18 cellular contexts compared by ENCODE assay signal in genomic region chr4:125334936-125335335, GRCh38. TPM values are rescaled to one million over a fixed set of nuclear protein-coding genes. Genes with fewer than 3 reads are reported as not detected.
DNase-seq lines count a peak whose midpoint lies in the region; ATAC-seq, FAIRE-seq and TF ChIP-seq lines count a peak whose summit lies in the region.
"Had no signal": no experiment of that assay in that cellular context is flagged by ENCODE, and none has a peak within 500 bp of the region (broad histone marks: within the 10 kb centered on the region; RNA-seq: fewer than 3 reads in every experiment).

No MANE protein-coding gene starts in this region.

- H3K4me1 ChIP-seq in kidney (ENCODE audit: control insufficient read depth in 1 of 2, insufficient read depth in 1 of 2, low read depth in 1 of 2, low read length in 2 of 2) (no peaks in the 10 kb centered on the region), aorta (ENCODE audit: control insufficient read depth in 1 of 2, insufficient read depth in 2 of 2, low read length in 2 of 2) (peaks cover 3 to 13% of the 10 kb centered on the region in 2 donors)
- H3K4me1 ChIP-seq: BLaER1 had no signal

- intact Hi-C loops in left ventricle myocardium superior (cut with micrococcal nuclease) (no loop called here), Right ventricle myocardium superior (cut with DNase I) (no loop called here), kidney (cut with DNase I) (no loop called here), aorta (cut with DNase I) (no loop called here)

- TF ChIP-seq CTCF in kidney (IDR thresholded peaks at IDR 0.05; ENCODE audit: borderline replicate concordance, extremely low read depth, insufficient read depth), result no peak

- H3K4me3 ChIP-seq in kidney (ENCODE audit: low read length in 2 of 2) (no peak overlapping the region), aorta (ENCODE audit: low read length in 2 of 2) (no peak overlapping the region)
- H3K4me3 ChIP-seq: BLaER1, GM12878 had no signal

- ATAC-seq in left ventricle myocardium superior (peak; percentile 55), Right ventricle myocardium superior (ENCODE audit: poor library complexity) (no peak), GM21360 (IDR thresholded peaks at IDR 0.05; ENCODE audit: unreplicated experiment) (no peak), aorta (ENCODE audit: low FRiP score) (no peak)
- ATAC-seq: GM12878 had no signal

- WGBS in aorta, 2 donors, result 71 to 84% methylated on average over 1 of the region's 1 CpG

- DNase-seq in left ventricle myocardium superior (no peak), Right ventricle myocardium superior (no peak), dermis microvascular lymphatic vessel endothelial cell (ENCODE audit: low read depth in 2 of 2) (peak; percentile 66 to 84), kidney (no peak), cerebellum (ENCODE audit: low spot score) (no peak), aorta (no peak)
- DNase-seq: CD4-positive, alpha-beta memory T cell; DMS153; KBM-7; NCI-H1694 treated with DMSO at 0.1 percent for 48 hours; NCI-H2107; NCI-H226; NCI-H524 treated with DMSO at 0.1 percent for 48 hours; SIG-M5 had no signal

- no peak overlapping the region for H3K9ac ChIP-seq in kidney (ENCODE audit: low read length in 2 of 2)
- H3K9ac ChIP-seq: BLaER1 had no signal

- H3K27me3 ChIP-seq in aorta (ENCODE audit: control insufficient read depth in 1 of 2, insufficient read depth in 2 of 2, low read length in 1 of 2), result no peaks in the 10 kb centered on the region
- H3K27me3 ChIP-seq: BLaER1 had no signal

- H3K9me3 ChIP-seq in kidney (ENCODE audit: control insufficient read depth in 1 of 2, low read length in 2 of 2) (no peaks in the 10 kb centered on the region), aorta (ENCODE audit: control insufficient read depth, low read length) (no peaks in the 10 kb centered on the region)
- H3K9me3 ChIP-seq: BLaER1 had no signal

- FAIRE-seq in kidney (lab: Jason Lieb, UNC), result peak; percentile 67
- FAIRE-seq: GM12878, H54 had no signal

- no peaks in the 10 kb centered on the region for H3K36me3 ChIP-seq in kidney (ENCODE audit: control insufficient read depth in 1 of 2, insufficient read depth in 2 of 2, low read length in 2 of 2)
- H3K36me3 ChIP-seq in aorta (ENCODE audit: control insufficient read depth in 1 of 2, insufficient read depth in 2 of 2, low read length in 1 of 2), result no peaks in the 10 kb centered on the region
- H3K36me3 ChIP-seq: BLaER1 had no signal

- H3K27ac ChIP-seq in kidney (ENCODE audit: low read depth in 2 of 2, low read length in 2 of 2) (no peak overlapping the region), aorta (ENCODE audit: low read depth in 1 of 2, low read length in 2 of 2) (no peak overlapping the region)
- H3K27ac ChIP-seq: BLaER1 had no signal

RNA-seq across cellular contexts. Expression of gene FAT4, which starts 20.2 kb away (rescaled TPM):
- total RNA-seq in left ventricle myocardium superior, result 6.1 TPM
- 6.2 TPM for total RNA-seq in Right ventricle myocardium superior
- 37.1 and 47.4 TPM in 2 replicates for total RNA-seq in dermis microvascular lymphatic vessel endothelial cell
- total RNA-seq in kidney, result 11.3 TPM
- polyA plus RNA-seq in kidney (ENCODE audit: insufficient read depth, low read depth, low replicate concordance), result 0.99 TPM
- 83.7 TPM for total RNA-seq in cerebellum
- 10 to 100 TPM; 40.5 to 48.0 TPM for total RNA-seq in aorta
- 1 to 10 TPM in 1 of 2 donors, under 1 TPM in 1; 0.88 to 6.6 TPM for polyA plus RNA-seq in aorta
- total RNA-seq: CD4-positive, alpha-beta memory T cell had no signal
- polyA plus RNA-seq: CD4-positive, alpha-beta memory T cell; GM12878 had no signal

Comparison
In these comparisons a context has a peak if more than half of its experiments do, and no peak if none do; other contexts are left out.
1. DNase-seq: peak in dermis microvascular lymphatic vessel endothelial cell (2 of 2); none in left ventricle myocardium superior (single experiment), Right ventricle myocardium superior (single experiment), kidney (single experiment), cerebellum (single experiment) and aorta (0 of 2).